ENCODE assay signal across 8 cellular contexts in genomic region chr12:132444957-132445883, GRCh38. TPM values are rescaled to one million over a fixed set of nuclear protein-coding genes. Genes with fewer than 3 reads are reported as not detected.
DNase-seq lines count a peak whose midpoint lies in the region; ATAC-seq and TF ChIP-seq lines count a peak whose summit lies in the region.

No MANE protein-coding gene starts in this region.

- H3K4me3 ChIP-seq in HUES48 (ENCODE audit: low read depth, low read length) (peak overlapping the region; percentile 60), coronary artery (peak overlapping the region; percentile 57), suprapubic skin (peak overlapping the region; percentile 36), ascending aorta (peak overlapping the region in 1 of 2 donors; percentile 42)

- H3K36me3 ChIP-seq in HUES48 (ENCODE audit: control insufficient read depth, insufficient read depth, low read length) = no peaks in the 10 kb centered on the region
- no peaks in the 10 kb centered on the region for H3K36me3 ChIP-seq in suprapubic skin
- H3K36me3 ChIP-seq in ascending aorta = no peaks in the 10 kb centered on the region

- 35% methylated on average over 27 of the region's 37 CpGs for WGBS in suprapubic skin

- peak overlapping the region; percentile 100 for H3K27ac Mint-ChIP-seq in natural killer cell treated with Interleukin-12 subunit alpha and Interleukin-12 subunit beta and Interleukin-15 and Interleukin-18, amount 100 ng/mL, for 72 hours

- H3K27me3 Mint-ChIP-seq in natural killer cell treated with Interleukin-12 subunit alpha and Interleukin-12 subunit beta and Interleukin-15 and Interleukin-18, amount 100 ng/mL, for 72 hours = no peaks in the 10 kb centered on the region

- no peak for TF ChIP-seq POLR2A in suprapubic skin (IDR thresholded peaks at IDR 0.05)

- H3K27me3 ChIP-seq in HUES48 (ENCODE audit: control insufficient read depth, insufficient read depth, low read length) (peaks cover 56% of the 10 kb centered on the region), suprapubic skin (peaks cover 13% of the 10 kb centered on the region), ascending aorta (no peaks in the 10 kb centered on the region)

- H3K4me1 ChIP-seq in HUES48 (ENCODE audit: control insufficient read depth, insufficient read depth, low read length) (peaks cover 5% of the 10 kb centered on the region), suprapubic skin (peaks cover 16% of the 10 kb centered on the region), ascending aorta (no peaks in the 10 kb centered on the region)

- peak; percentile 60 for ATAC-seq in GM18511 (IDR thresholded peaks at IDR 0.05; ENCODE audit: unreplicated experiment)
- peak; percentile 87 to 93 for ATAC-seq in natural killer cell treated with Interleukin-12 subunit alpha and Interleukin-12 subunit beta and Interleukin-15 and Interleukin-18, amount 100 ng/mL, for 72 hours

- peak; percentile 42 for DNase-seq in activated CD4-positive, CD25-positive, alpha-beta regulatory T cell treated with anti-CD3 and anti-CD28 coated beads, Interleukin-2, amount 50 U/mL, for 16 hours (ENCODE audit: low read depth, low spot score)
- DNase-seq in coronary artery (ENCODE audit: low spot score) (no peak), suprapubic skin (ENCODE audit: low spot score in 2 of 2) (no peak), SW480 (ENCODE audit: low spot score) (no peak), ascending aorta (ENCODE audit: low spot score in 2 of 2) (no peak)
- DNase-seq in natural killer cell treated with Interleukin-12 subunit alpha and Interleukin-12 subunit beta and Interleukin-15 and Interleukin-18, amount 100 ng/mL, for 72 hours (ENCODE audit: low spot score) = peak; percentile 90

- H3K4me3 Mint-ChIP-seq in natural killer cell treated with Interleukin-12 subunit alpha and Interleukin-12 subunit beta and Interleukin-15 and Interleukin-18, amount 100 ng/mL, for 72 hours = peak overlapping the region; percentile 93

- intact Hi-C loops in ascending aorta (cut with DNase I) = no loop called here

- peaks cover 2% of the 10 kb centered on the region for H3K9me3 Mint-ChIP-seq in natural killer cell treated with Interleukin-12 subunit alpha and Interleukin-12 subunit beta and Interleukin-15 and Interleukin-18, amount 100 ng/mL, for 72 hours

- no peak for TF ChIP-seq CTCF in coronary artery (IDR thresholded peaks at IDR 0.05)
- TF ChIP-seq CTCF in suprapubic skin (IDR thresholded peaks at IDR 0.05) = no peak
- no peak for TF ChIP-seq CTCF in ascending aorta (IDR thresholded peaks at IDR 0.05)

- H3K36me3 Mint-ChIP-seq in natural killer cell treated with Interleukin-12 subunit alpha and Interleukin-12 subunit beta and Interleukin-15 and Interleukin-18, amount 100 ng/mL, for 72 hours = no peaks in the 10 kb centered on the region

- H3K27ac ChIP-seq in HUES48 (ENCODE audit: low read depth, low read length) = peak overlapping the region; percentile 78
- peak overlapping the region in 1 of 2 donors; percentile 48 for H3K27ac ChIP-seq in coronary artery
- peak overlapping the region; percentile 73 for H3K27ac ChIP-seq in suprapubic skin
- H3K27ac ChIP-seq in ascending aorta = peak overlapping the region in 1 of 2 donors; percentile 12

- no peak for TF ChIP-seq EP300 in suprapubic skin (IDR thresholded peaks at IDR 0.05)

- H3K4me1 Mint-ChIP-seq in natural killer cell treated with Interleukin-12 subunit alpha and Interleukin-12 subunit beta and Interleukin-15 and Interleukin-18, amount 100 ng/mL, for 72 hours (ENCODE audit: low read depth in 2 of 2) = peaks cover 26 to 29% of the 10 kb centered on the region in 2 donors

- peak overlapping the region; percentile 6; the same call in 1 of the 2 replicates for H3K9ac ChIP-seq in HUES48 (ENCODE audit: low read depth, low read length)

- H3K9me3 ChIP-seq in HUES48 (ENCODE audit: control insufficient read depth, insufficient read depth, low read length) (no peaks in the 10 kb centered on the region; the same call in 1 of the 2 replicates), suprapubic skin (no peaks in the 10 kb centered on the region), ascending aorta (no peaks in the 10 kb centered on the region)

RNA-seq across cellular contexts. Expression of gene FBRSL1, which starts 44.7 kb away (rescaled TPM):
- total RNA-seq in natural killer cell treated with Interleukin-12 subunit alpha and Interleukin-12 subunit beta and Interleukin-15 and Interleukin-18, amount 100 ng/mL, for 72 hours = 10 to 100 TPM; 38.0 to 91.5 TPM
- total RNA-seq in suprapubic skin (10 to 100 TPM; 26.0 to 33.7 (median 27.2) TPM), ascending aorta (40.7 TPM)

Comparison
In these comparisons a context has a peak if more than half of its experiments do, and no peak if none do; other contexts are left out.
1. DNase-seq: peak in activated CD4-positive, CD25-positive, alpha-beta regulatory T cell treated with anti-CD3 and anti-CD28 coated beads, Interleukin-2, amount 50 U/mL, for 16 hours (single experiment) and natural killer cell treated with Interleukin-12 subunit alpha and Interleukin-12 subunit beta and Interleukin-15 and Interleukin-18, amount 100 ng/mL, for 72 hours (single experiment); none in coronary artery (single experiment), suprapubic skin (0 of 2), SW480 (single experiment) and ascending aorta (0 of 2).